ENCODE assay signal across 34 cellular contexts in the genomic region with DNA sequence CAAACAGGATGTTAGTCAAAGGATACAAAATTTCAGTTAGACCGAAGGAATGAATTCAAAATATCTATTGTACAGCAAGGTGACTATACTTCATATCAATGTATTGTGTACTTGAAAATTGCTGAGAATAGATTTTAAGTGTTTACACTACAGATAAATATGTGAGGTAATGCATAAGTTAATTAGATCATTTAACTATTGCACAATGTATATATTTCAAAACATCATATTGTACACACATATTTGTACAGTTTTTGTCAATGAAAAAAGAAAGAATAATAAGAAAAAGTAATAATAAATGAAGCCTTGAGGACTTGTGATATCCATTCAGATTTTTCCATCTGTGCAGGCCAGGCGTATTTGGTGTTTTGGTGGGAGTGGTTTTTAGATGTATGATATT.
"Had no signal": no experiment of that assay in that cellular context is flagged by ENCODE, and none has a peak within 500 bp of the region (broad histone marks: within the 10 kb centered on the region; RNA-seq: fewer than 3 reads in every experiment).

No MANE protein-coding gene starts in this region.

- H3K36me3 ChIP-seq: ascending aorta, breast epithelium, gastrocnemius medialis, heart left ventricle had no signal

- H3K27ac Mint-ChIP-seq: activated CD4-positive, alpha-beta memory T cell treated with anti-CD3 and anti-CD28 coated beads for 36 hours; activated CD4-positive, alpha-beta T cell treated with anti-CD3 and anti-CD28 coated beads for 36 hours; activated CD4-positive, alpha-beta T cell treated with anti-CD3 and anti-CD28 coated beads, Interleukin-2, amount 10 ng/mL, durations not matched to agents 24 days and 14 days; activated CD8-positive, alpha-beta memory T cell treated with anti-CD3 and anti-CD28 coated beads, Interleukin-2, amount 10 ng/mL, durations not matched to agents 7 days and 5 days; activated CD8-positive, alpha-beta T cell treated with anti-CD3 and anti-CD28 coated beads, Interleukin-2, amount 10 ng/mL, durations not matched to agents 7 days and 5 days; activated naive CD4-positive, alpha-beta T cell treated with anti-CD3 and anti-CD28 coated beads for 36 hours; activated naive CD4-positive, alpha-beta T cell treated with anti-CD3 and anti-CD28 coated beads, Interleukin-2, amount 50 U/mL, for 24 hours; activated naive CD8-positive, alpha-beta T cell treated with anti-CD3 and anti-CD28 coated beads for 36 hours; activated naive CD8-positive, alpha-beta T cell treated with anti-CD3 and anti-CD28 coated beads, Interleukin-2, amount 50 U/mL, for 24 hours; activated T-helper 1 cell treated with anti-CD3 and anti-CD28 coated beads, Interleukin-12 subunit alpha, Interleukin-12 subunit beta, Interleukin-2, Interleukin-4 antibody, amounts not matched to agents 30 ng/mL and 10 ng/mL and 1 ng/mL, durations not matched to agents 14 hours and 24 hours and 36 hours; activated T-helper 2 cell treated with anti-CD3 and anti-CD28 coated beads, Interferon-gamma antibody, Interleukin-2, Interleukin-4, amounts not matched to agents 10 μg/mL and 5 μg/mL and 100 μg/mL, durations not matched to agents 14 hours and 24 hours and 36 hours; brain; effector memory CD8-positive, alpha-beta T cell; T-helper 17 cell; T-helper 2 cell treated with Interferon-gamma antibody and Interleukin-4, amounts not matched to agents 5 μg/mL and 100 μg/mL, for 36 hours had no signal

- H3K27ac ChIP-seq: ascending aorta, breast epithelium, foreskin keratinocyte, gastrocnemius medialis, heart left ventricle had no signal

- H3K9me3 ChIP-seq: ascending aorta, breast epithelium, gastrocnemius medialis, heart left ventricle had no signal

- H3K4me1 ChIP-seq: ascending aorta, breast epithelium, foreskin keratinocyte, gastrocnemius medialis, heart left ventricle had no signal

- H3K27me3 ChIP-seq: ascending aorta, breast epithelium, foreskin keratinocyte, gastrocnemius medialis, heart left ventricle had no signal

- DNase-seq: activated CD4-positive, alpha-beta memory T cell treated with anti-CD3 and anti-CD28 coated beads for 36 hours; activated CD4-positive, alpha-beta T cell treated with anti-CD3 and anti-CD28 coated beads for 36 hours; activated CD4-positive, alpha-beta T cell treated with anti-CD3 and anti-CD28 coated beads, Interleukin-2, amount 10 ng/mL, durations not matched to agents 24 days and 14 days; activated CD4-positive, CD25-positive, alpha-beta regulatory T cell; activated CD4-positive, CD25-positive, alpha-beta regulatory T cell treated with anti-CD3 and anti-CD28 coated beads, Interleukin-2, amount 50 U/mL, for 72 hours; activated CD8-positive, alpha-beta memory T cell treated with anti-CD3 and anti-CD28 coated beads, Interleukin-2, amount 10 ng/mL, durations not matched to agents 7 days and 5 days; activated CD8-positive, alpha-beta memory T cell treated with anti-CD3 and anti-CD28 coated beads, Interleukin-2, amount 50 U/mL, for 4 hours; activated CD8-positive, alpha-beta T cell treated with anti-CD3 and anti-CD28 coated beads, Interleukin-2, amount 10 ng/mL, durations not matched to agents 7 days and 5 days; activated effector memory CD4-positive, alpha-beta T cell treated with anti-CD3 and anti-CD28 coated beads, Interleukin-2, amount 50 U/mL, for 16 hours; activated naive CD4-positive, alpha-beta T cell treated with anti-CD3 and anti-CD28 coated beads for 36 hours; activated naive CD8-positive, alpha-beta T cell treated with anti-CD3 and anti-CD28 coated beads for 36 hours; activated naive CD8-positive, alpha-beta T cell treated with anti-CD3 and anti-CD28 coated beads, Interleukin-2, amount 50 U/mL, for 24 hours; activated T-cell treated with anti-CD3 and anti-CD28 coated beads, Interleukin-2, amount 50 U/mL, for 1 hour; activated T-cell treated with anti-CD3 and anti-CD28 coated beads, Interleukin-2, amount 50 U/mL, for 48 hours; cortex of kidney; dermis blood vessel endothelial cell; effector CD4-positive, alpha-beta T cell; effector memory CD8-positive, alpha-beta T cell; foreskin keratinocyte; gastrocnemius medialis; glutamatergic neuron; heart left ventricle; T-helper 1 cell; T-helper 17 cell; T1000 had no signal

- H3K4me3 ChIP-seq: ascending aorta, breast epithelium, gastrocnemius medialis, heart left ventricle had no signal

- ATAC-seq: activated CD4-positive, alpha-beta T cell treated with anti-CD3 and anti-CD28 coated beads for 36 hours; activated CD8-positive, alpha-beta memory T cell treated with anti-CD3 and anti-CD28 coated beads, Interleukin-2, amount 10 ng/mL, durations not matched to agents 7 days and 5 days; activated CD8-positive, alpha-beta T cell treated with anti-CD3 and anti-CD28 coated beads, Interleukin-2, amount 10 ng/mL, durations not matched to agents 7 days and 5 days; activated naive CD8-positive, alpha-beta T cell treated with anti-CD3 and anti-CD28 coated beads, Interleukin-2, amount 50 U/mL, for 24 hours; effector memory CD8-positive, alpha-beta T cell; esophagus mucosa; foreskin keratinocyte; gastrocnemius medialis; heart left ventricle; T-helper 17 cell had no signal

- H3K4me3 Mint-ChIP-seq: activated CD4-positive, alpha-beta memory T cell treated with anti-CD3 and anti-CD28 coated beads for 36 hours; activated CD4-positive, alpha-beta T cell treated with anti-CD3 and anti-CD28 coated beads for 36 hours; activated CD4-positive, alpha-beta T cell treated with anti-CD3 and anti-CD28 coated beads, Interleukin-2, amount 10 ng/mL, durations not matched to agents 24 days and 14 days; activated CD8-positive, alpha-beta memory T cell treated with anti-CD3 and anti-CD28 coated beads, Interleukin-2, amount 10 ng/mL, durations not matched to agents 7 days and 5 days; activated CD8-positive, alpha-beta T cell treated with anti-CD3 and anti-CD28 coated beads, Interleukin-2, amount 10 ng/mL, durations not matched to agents 7 days and 5 days; activated naive CD4-positive, alpha-beta T cell treated with anti-CD3 and anti-CD28 coated beads for 36 hours; activated naive CD4-positive, alpha-beta T cell treated with anti-CD3 and anti-CD28 coated beads, Interleukin-2, amount 50 U/mL, for 24 hours; activated naive CD8-positive, alpha-beta T cell treated with anti-CD3 and anti-CD28 coated beads for 36 hours; activated naive CD8-positive, alpha-beta T cell treated with anti-CD3 and anti-CD28 coated beads, Interleukin-2, amount 50 U/mL, for 24 hours; activated T-helper 1 cell treated with anti-CD3 and anti-CD28 coated beads, Interleukin-12 subunit alpha, Interleukin-12 subunit beta, Interleukin-2, Interleukin-4 antibody, amounts not matched to agents 30 ng/mL and 10 ng/mL and 1 ng/mL, durations not matched to agents 14 hours and 24 hours and 36 hours; brain; central memory CD8-positive, alpha-beta T cell; effector memory CD8-positive, alpha-beta T cell; T-helper 17 cell; T-helper 2 cell treated with Interferon-gamma antibody and Interleukin-4, amounts not matched to agents 5 μg/mL and 100 μg/mL, for 36 hours had no signal

- H3K27me3 Mint-ChIP-seq: activated CD4-positive, alpha-beta memory T cell treated with anti-CD3 and anti-CD28 coated beads for 36 hours; activated CD4-positive, alpha-beta T cell treated with anti-CD3 and anti-CD28 coated beads for 36 hours; activated naive CD4-positive, alpha-beta T cell treated with anti-CD3 and anti-CD28 coated beads, Interleukin-2, amount 50 U/mL, for 24 hours; activated naive CD8-positive, alpha-beta T cell treated with anti-CD3 and anti-CD28 coated beads for 36 hours; activated naive CD8-positive, alpha-beta T cell treated with anti-CD3 and anti-CD28 coated beads, Interleukin-2, amount 50 U/mL, for 24 hours; central memory CD8-positive, alpha-beta T cell; effector memory CD8-positive, alpha-beta T cell; T-helper 17 cell had no signal

- H3K9me3 Mint-ChIP-seq: activated CD4-positive, alpha-beta T cell treated with anti-CD3 and anti-CD28 coated beads, Interleukin-2, amount 10 ng/mL, durations not matched to agents 24 days and 14 days; activated naive CD4-positive, alpha-beta T cell treated with anti-CD3 and anti-CD28 coated beads for 36 hours; activated naive CD8-positive, alpha-beta T cell treated with anti-CD3 and anti-CD28 coated beads for 36 hours; activated T-helper 1 cell treated with anti-CD3 and anti-CD28 coated beads, Interleukin-12 subunit alpha, Interleukin-12 subunit beta, Interleukin-2, Interleukin-4 antibody, amounts not matched to agents 30 ng/mL and 10 ng/mL and 1 ng/mL, durations not matched to agents 14 hours and 24 hours and 36 hours; activated T-helper 2 cell treated with anti-CD3 and anti-CD28 coated beads, Interferon-gamma antibody, Interleukin-2, Interleukin-4, amounts not matched to agents 10 μg/mL and 5 μg/mL and 100 μg/mL, durations not matched to agents 14 hours and 24 hours and 36 hours; brain; central memory CD8-positive, alpha-beta T cell; effector memory CD8-positive, alpha-beta T cell; T-helper 2 cell treated with Interferon-gamma antibody and Interleukin-4, amounts not matched to agents 5 μg/mL and 100 μg/mL, for 36 hours had no signal

- H3K4me1 Mint-ChIP-seq: activated CD4-positive, alpha-beta T cell treated with anti-CD3 and anti-CD28 coated beads for 36 hours; activated CD4-positive, alpha-beta T cell treated with anti-CD3 and anti-CD28 coated beads, Interleukin-2, amount 10 ng/mL, durations not matched to agents 24 days and 14 days; activated CD8-positive, alpha-beta memory T cell treated with anti-CD3 and anti-CD28 coated beads, Interleukin-2, amount 10 ng/mL, durations not matched to agents 7 days and 5 days; activated naive CD4-positive, alpha-beta T cell treated with anti-CD3 and anti-CD28 coated beads, Interleukin-2, amount 50 U/mL, for 24 hours; activated naive CD8-positive, alpha-beta T cell treated with anti-CD3 and anti-CD28 coated beads for 36 hours; activated naive CD8-positive, alpha-beta T cell treated with anti-CD3 and anti-CD28 coated beads, Interleukin-2, amount 50 U/mL, for 24 hours; brain; central memory CD8-positive, alpha-beta T cell; T-helper 17 cell had no signal

- H3K36me3 Mint-ChIP-seq: activated CD4-positive, alpha-beta memory T cell treated with anti-CD3 and anti-CD28 coated beads for 36 hours; activated CD8-positive, alpha-beta memory T cell treated with anti-CD3 and anti-CD28 coated beads, Interleukin-2, amount 10 ng/mL, durations not matched to agents 7 days and 5 days; activated naive CD8-positive, alpha-beta T cell treated with anti-CD3 and anti-CD28 coated beads for 36 hours; brain had no signal
